Comparison of ENCODE assay signal across 17 cellular contexts in genomic region chr5:134095887-134096589, GRCh38.
"Had no signal": no experiment of that assay in that cellular context is flagged by ENCODE, and none has a peak within 500 bp of the region (broad histone marks: within the 10 kb centered on the region; RNA-seq: fewer than 3 reads in every experiment).

No MANE protein-coding gene starts in this region.

- H3K4me3 ChIP-seq: mucosa of descending colon, suprapubic skin, upper lobe of right lung had no signal

- H3K9me3 ChIP-seq: mucosa of descending colon, suprapubic skin, upper lobe of right lung had no signal

- H3K27me3 ChIP-seq: suprapubic skin, upper lobe of right lung had no signal

- H3K4me1 ChIP-seq: upper lobe of right lung had no signal

- H3K4me3 Mint-ChIP-seq: activated naive CD4-positive, alpha-beta T cell treated with anti-CD3 and anti-CD28 coated beads for 36 hours; activated T-helper 1 cell treated with anti-CD3 and anti-CD28 coated beads, Interleukin-12 subunit alpha, Interleukin-12 subunit beta, Interleukin-2, Interleukin-4 antibody, amounts not matched to agents 30 ng/mL and 10 ng/mL and 1 ng/mL, durations not matched to agents 14 hours and 24 hours and 36 hours; endodermal cell; immature natural killer cell; natural killer cell treated with Interleukin-12 subunit alpha and Interleukin-12 subunit beta and Interleukin-15 and Interleukin-18, amount 100 ng/mL, for 72 hours had no signal

- H3K27ac Mint-ChIP-seq: activated T-helper 1 cell treated with anti-CD3 and anti-CD28 coated beads, Interleukin-12 subunit alpha, Interleukin-12 subunit beta, Interleukin-2, Interleukin-4 antibody, amounts not matched to agents 30 ng/mL and 10 ng/mL and 1 ng/mL, durations not matched to agents 14 hours and 24 hours and 36 hours; endodermal cell; natural killer cell treated with Interleukin-12 subunit alpha and Interleukin-12 subunit beta and Interleukin-15 and Interleukin-18, amount 100 ng/mL, for 72 hours had no signal

- DNase-seq: activated CD4-positive, alpha-beta T cell treated with anti-CD3 and anti-CD28 coated beads for 1 hour; activated CD4-positive, alpha-beta T cell treated with anti-CD3 and anti-CD28 coated beads, Interleukin-2, amount 50 U/mL, for 48 hours; activated naive CD4-positive, alpha-beta T cell treated with anti-CD3 and anti-CD28 coated beads for 36 hours; amniotic stem cell; endodermal cell; erythroblast; glutamatergic neuron; immature natural killer cell; left colon; mucosa of descending colon; stimulated activated CD4-positive, alpha-beta T cell treated with anti-CD3 and anti-CD28 coated beads, Interleukin-12 subunit alpha, Interleukin-12 subunit beta, amount 100 ng/mL, for 4 hours; stimulated activated naive CD4-positive, alpha-beta T cell; T-helper 9 cell; upper lobe of right lung had no signal

- H3K36me3 ChIP-seq: suprapubic skin, upper lobe of right lung had no signal

- ATAC-seq: left colon; mucosa of descending colon; natural killer cell treated with Interleukin-12 subunit alpha and Interleukin-12 subunit beta and Interleukin-15 and Interleukin-18, amount 100 ng/mL, for 72 hours; upper lobe of right lung had no signal

- H3K27ac ChIP-seq: suprapubic skin, upper lobe of right lung had no signal

- H3K9me3 Mint-ChIP-seq: activated naive CD4-positive, alpha-beta T cell treated with anti-CD3 and anti-CD28 coated beads for 36 hours; activated T-helper 1 cell treated with anti-CD3 and anti-CD28 coated beads, Interleukin-12 subunit alpha, Interleukin-12 subunit beta, Interleukin-2, Interleukin-4 antibody, amounts not matched to agents 30 ng/mL and 10 ng/mL and 1 ng/mL, durations not matched to agents 14 hours and 24 hours and 36 hours; endodermal cell; immature natural killer cell; natural killer cell treated with Interleukin-12 subunit alpha and Interleukin-12 subunit beta and Interleukin-15 and Interleukin-18, amount 100 ng/mL, for 72 hours had no signal

- H3K36me3 Mint-ChIP-seq: immature natural killer cell; natural killer cell treated with Interleukin-12 subunit alpha and Interleukin-12 subunit beta and Interleukin-15 and Interleukin-18, amount 100 ng/mL, for 72 hours had no signal
